10 cellular contexts compared by ENCODE assay signal in genomic region chr2:63853527-63854310, GRCh38. TPM values are rescaled to one million over a fixed set of nuclear protein-coding genes. Genes with fewer than 3 reads are reported as not detected.
DNase-seq lines count a peak whose midpoint lies in the region; ATAC-seq and TF ChIP-seq lines count a peak whose summit lies in the region.
"Had no signal": no experiment of that assay in that cellular context is flagged by ENCODE, and none has a peak within 500 bp of the region (broad histone marks: within the 10 kb centered on the region; RNA-seq: fewer than 3 reads in every experiment).

No MANE protein-coding gene starts in this region.

- no peak overlapping the region for H3K4me3 Mint-ChIP-seq in effector memory CD8-positive, alpha-beta T cell
- no peak overlapping the region for H3K4me3 Mint-ChIP-seq in mesothelial cell of epicardium
- H3K4me3 Mint-ChIP-seq: activated naive CD4-positive, alpha-beta T cell treated with anti-CD3 and anti-CD28 coated beads for 36 hours had no signal

- TF ChIP-seq CTCF in mesothelial cell of epicardium (IDR thresholded peaks at IDR 0.05; ENCODE audit: unreplicated experiment): no peak

- peak overlapping the region; percentile 85 to 94 for H3K27ac Mint-ChIP-seq in effector memory CD8-positive, alpha-beta T cell
- peak overlapping the region; percentile 52 for H3K27ac Mint-ChIP-seq in mesothelial cell of epicardium

- no peaks in the 10 kb centered on the region for H3K9me3 Mint-ChIP-seq in effector memory CD8-positive, alpha-beta T cell
- peaks cover 6% of the 10 kb centered on the region for H3K9me3 Mint-ChIP-seq in mesothelial cell of epicardium
- H3K9me3 Mint-ChIP-seq: activated naive CD4-positive, alpha-beta T cell treated with anti-CD3 and anti-CD28 coated beads for 36 hours had no signal

- peaks cover 39 to 69% of the 10 kb centered on the region in 2 donors for H3K4me1 Mint-ChIP-seq in effector memory CD8-positive, alpha-beta T cell (ENCODE audit: low read depth in 2 of 2)
- H3K4me1 Mint-ChIP-seq in mesothelial cell of epicardium: peaks cover 51% of the 10 kb centered on the region

- no peaks in the 10 kb centered on the region for H3K27me3 ChIP-seq in HUES48 (ENCODE audit: control insufficient read depth, insufficient read depth, low read length)
- H3K27me3 ChIP-seq: testis had no signal

- no peaks in the 10 kb centered on the region for H3K9me3 ChIP-seq in HUES48 (ENCODE audit: control insufficient read depth, insufficient read depth, low read length)
- H3K9me3 ChIP-seq: testis had no signal

- peaks cover 72% of the 10 kb centered on the region for H3K36me3 ChIP-seq in HUES48 (ENCODE audit: control insufficient read depth, insufficient read depth, low read length)

- peak; percentile 50 to 53 for DNase-seq in AML-193 (lab: John Stamatoyannopoulos, UW)
- DNase-seq in effector memory CD8-positive, alpha-beta T cell: no peak
- no peak for DNase-seq in mesothelial cell of epicardium (ENCODE audit: low spot score in 2 of 2, unreplicated experiment in 2 of 2)
- DNase-seq in NCI-H524 treated with DMSO at 0.1 percent for 48 hours (lab: John Stamatoyannopoulos, UW): no peak
- no peak for DNase-seq in medulla oblongata (ENCODE audit: extremely low spot score)
- DNase-seq: activated naive CD4-positive, alpha-beta T cell treated with anti-CD3 and anti-CD28 coated beads for 36 hours; testis had no signal

- peak overlapping the region; percentile 65 for H3K27ac ChIP-seq in HUES48 (ENCODE audit: low read depth, low read length)
- H3K27ac ChIP-seq: testis had no signal

- peak overlapping the region; percentile 25; the same call in 1 of the 2 replicates for H3K9ac ChIP-seq in HUES48 (ENCODE audit: low read depth, low read length)

- peaks cover 82% of the 10 kb centered on the region for H3K4me1 ChIP-seq in HUES48 (ENCODE audit: control insufficient read depth, insufficient read depth, low read length)

- H3K27me3 Mint-ChIP-seq in effector memory CD8-positive, alpha-beta T cell: no peaks in the 10 kb centered on the region
- no peaks in the 10 kb centered on the region for H3K27me3 Mint-ChIP-seq in mesothelial cell of epicardium (ENCODE audit: low read depth)

- peak overlapping the region; percentile 38 for H3K4me3 ChIP-seq in HUES48 (ENCODE audit: low read depth, low read length)
- H3K4me3 ChIP-seq: testis had no signal

- ATAC-seq in effector memory CD8-positive, alpha-beta T cell (replicated peaks): no peak
- no peak for ATAC-seq in GM19395 (IDR thresholded peaks at IDR 0.05; ENCODE audit: unreplicated experiment)
- no peak for ATAC-seq in HG02642 (IDR thresholded peaks at IDR 0.05; ENCODE audit: poor library complexity, unreplicated experiment)

- H3K36me3 Mint-ChIP-seq in effector memory CD8-positive, alpha-beta T cell (ENCODE audit: insufficient read depth): peaks cover 21% of the 10 kb centered on the region
- peaks cover 19% of the 10 kb centered on the region for H3K36me3 Mint-ChIP-seq in mesothelial cell of epicardium

RNA-seq across cellular contexts. Expression of gene UGP2, which starts 12.0 kb away (rescaled TPM):
- 92.6 to 99.1 TPM (median 96.7 TPM) in 3 replicates for total RNA-seq in mesothelial cell of epicardium

Comparison
In these comparisons a context has a peak if more than half of its experiments do, and no peak if none do; other contexts are left out.
1. DNase-seq: peak in AML-193 (2 of 2); none in effector memory CD8-positive, alpha-beta T cell (0 of 3), mesothelial cell of epicardium (0 of 2), NCI-H524 treated with DMSO at 0.1 percent for 48 hours (single experiment) and medulla oblongata (single experiment).